9 cellular contexts compared by ENCODE assay signal in the genomic region with DNA sequence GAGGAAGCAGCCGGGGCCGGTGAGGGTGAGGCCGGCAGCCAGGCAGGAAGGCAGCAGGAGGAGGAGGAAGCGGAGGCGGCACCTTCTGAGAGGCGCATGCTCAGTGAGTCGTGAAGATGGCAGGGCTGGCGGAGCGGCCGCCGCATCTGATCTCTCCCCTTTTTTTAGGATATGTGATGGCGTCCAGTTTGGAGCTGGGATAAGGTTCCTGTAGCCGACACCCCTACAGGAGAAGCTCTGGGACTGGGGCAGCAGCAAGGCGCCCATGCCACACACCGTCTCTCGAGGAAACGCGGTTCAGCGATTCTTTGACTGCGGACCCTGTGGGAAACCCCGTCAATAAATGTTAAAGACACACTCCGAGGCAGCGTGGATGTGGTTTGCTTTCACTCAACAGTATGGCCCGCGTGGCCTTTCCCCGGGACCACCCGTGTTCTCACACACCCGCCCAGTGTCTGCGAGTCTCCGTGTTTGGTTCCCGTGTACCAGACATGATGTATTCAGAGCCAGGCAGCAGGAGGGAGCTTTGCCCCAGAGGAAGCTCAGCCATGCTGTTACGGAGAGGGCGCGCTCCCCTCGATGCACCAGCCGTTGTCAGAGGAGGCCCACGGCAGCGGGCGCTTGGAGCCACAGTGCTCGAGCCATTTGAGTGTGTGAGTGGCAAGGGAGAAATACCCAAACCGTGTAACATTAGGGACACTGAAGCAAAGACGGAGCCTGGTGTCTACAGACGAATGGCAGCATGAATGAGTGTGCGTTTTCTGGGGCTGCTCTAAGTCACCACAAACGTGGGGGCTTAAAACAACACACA. TPM values are rescaled to one million over a fixed set of nuclear protein-coding genes. Genes with fewer than 3 reads are reported as not detected.
DNase-seq lines count a peak whose midpoint lies in the region; ATAC-seq and TF ChIP-seq lines count a peak whose summit lies in the region.
"Had no signal": no experiment of that assay in that cellular context is flagged by ENCODE, and none has a peak within 500 bp of the region (broad histone marks: within the 10 kb centered on the region; RNA-seq: fewer than 3 reads in every experiment).

No MANE protein-coding gene starts in this region.

- H3K4me3 ChIP-seq in CD8-positive, alpha-beta memory T cell (ENCODE audit: low read length), result peak overlapping the region; percentile 74
- H3K4me3 ChIP-seq in HL-60 (replicated peaks; ENCODE audit: insufficient read depth, low read length), result no peak overlapping the region; the same call in 1 of the 2 replicates
- H3K4me3 ChIP-seq in lung, result no peak overlapping the region
- H3K4me3 ChIP-seq in SK-N-SH (ENCODE audit: low read depth in 2 of 2, low read length in 1 of 2), result no peak overlapping the region
- H3K4me3 ChIP-seq: SK-N-MC had no signal

- H3K27me3 Mint-ChIP-seq in CD8-positive, alpha-beta memory T cell, result no peaks in the 10 kb centered on the region
- H3K27me3 Mint-ChIP-seq in activated T-helper 2 cell treated with anti-CD3 and anti-CD28 coated beads, Interferon-gamma antibody, Interleukin-2, Interleukin-4, amounts not matched to agents 10 μg/mL and 5 μg/mL and 100 μg/mL, durations not matched to agents 14 hours and 24 hours and 36 hours (ENCODE audit: low read depth), result no peaks in the 10 kb centered on the region
- H3K27me3 Mint-ChIP-seq in type B pancreatic cell, result no peaks in the 10 kb centered on the region

- peaks cover 18% of the 10 kb centered on the region for H3K36me3 ChIP-seq in CD8-positive, alpha-beta memory T cell (ENCODE audit: insufficient read depth, low read length)
- H3K36me3 ChIP-seq in lung (ENCODE audit: control insufficient read depth in 2 of 2, insufficient read depth in 2 of 2, low read length in 2 of 2), result peaks cover 0 to 34% of the 10 kb centered on the region in 2 donors
- H3K36me3 ChIP-seq in SK-N-SH (replicated peaks in 1 of 2; ENCODE audit: control insufficient read depth in 1 of 2, insufficient read depth in 2 of 2, low read length in 1 of 2), result peaks cover 39 to 78% of the 10 kb centered on the region in 2 experiments

- peaks cover 12% of the 10 kb centered on the region for H3F3A ChIP-seq in SK-N-SH (replicated peaks; ENCODE audit: insufficient read depth)

- peak overlapping the region; percentile 65 for H3K27ac ChIP-seq in CD8-positive, alpha-beta memory T cell (ENCODE audit: low read depth, low read length)
- H3K27ac ChIP-seq in HL-60 (replicated peaks), result no peak overlapping the region
- H3K27ac ChIP-seq in lung (ENCODE audit: low read depth in 1 of 2, low read length in 1 of 2), result peak overlapping the region in 1 of 2 donors; percentile 27
- no peak overlapping the region for H3K27ac ChIP-seq in SK-N-SH (ENCODE audit: low read depth in 2 of 2, low read length in 1 of 2)
- H3K27ac ChIP-seq: SK-N-MC had no signal

- POLR2A ChIA-PET in CD8-positive, alpha-beta memory T cell (lab: Charles Lee), result no interaction called here
- POLR2A ChIA-PET in SK-N-SH (lab: Yijun Ruan, JAX), result no interaction called here

- no peaks in the 10 kb centered on the region for H3K9me3 ChIP-seq in CD8-positive, alpha-beta memory T cell (ENCODE audit: low read length)
- no peaks in the 10 kb centered on the region for H3K9me3 ChIP-seq in lung (ENCODE audit: control insufficient read depth in 2 of 2, insufficient read depth in 1 of 2, low read length in 1 of 2)
- no peaks in the 10 kb centered on the region for H3K9me3 ChIP-seq in SK-N-SH

- no peak for TF ChIP-seq EP300 in SK-N-SH (IDR thresholded peaks at IDR 0.05; ENCODE audit: borderline replicate concordance in 1 of 2, low read depth in 1 of 2, low read length in 1 of 2)

- H3K79me2 ChIP-seq in SK-N-SH (ENCODE audit: insufficient read depth), result no peaks in the 10 kb centered on the region

- CTCF ChIA-PET in CD8-positive, alpha-beta memory T cell (lab: Charles Lee), result interaction anchor here (6.1 kb wide), 1 partner anchor 628 kb away, joined by 105 read pairs; no protein-coding TSS in a partner anchor
- CTCF ChIA-PET in SK-N-SH (lab: Yijun Ruan, JAX), result interaction anchor here (7.1 to 8.2 kb wide), 2 partner anchors 89 to 629 kb away, joined by 121 to 234 read pairs; no protein-coding TSS in a partner anchor

- no peaks in the 10 kb centered on the region for H3K9me3 Mint-ChIP-seq in CD8-positive, alpha-beta memory T cell
- H3K9me3 Mint-ChIP-seq in activated T-helper 2 cell treated with anti-CD3 and anti-CD28 coated beads, Interferon-gamma antibody, Interleukin-2, Interleukin-4, amounts not matched to agents 10 μg/mL and 5 μg/mL and 100 μg/mL, durations not matched to agents 14 hours and 24 hours and 36 hours, result no peaks in the 10 kb centered on the region
- H3K9me3 Mint-ChIP-seq in type B pancreatic cell, result no peaks in the 10 kb centered on the region

- peak; percentile 53 to 76 (median 58) for DNase-seq in CD8-positive, alpha-beta memory T cell
- DNase-seq in HL-60 (ENCODE audit: low read depth in 1 of 2, low spot score in 1 of 2) (peak; percentile 45 to 90), lung (ENCODE audit: low spot score) (peak; percentile 56), SK-N-SH (no peak), NCI-H2081 (lab: John Stamatoyannopoulos, UW) (no peak), type B pancreatic cell (ENCODE audit: extremely low spot score, unreplicated experiment) (no peak)
- peak; percentile 60 for DNase-seq in activated T-helper 2 cell treated with anti-CD3 and anti-CD28 coated beads, Interferon-gamma antibody, Interleukin-2, Interleukin-4, amounts not matched to agents 10 μg/mL and 5 μg/mL and 100 μg/mL, durations not matched to agents 14 hours and 24 hours and 36 hours (ENCODE audit: low spot score)
- peak; percentile 36 to 42 for DNase-seq in stimulated activated CD8-positive, alpha-beta memory T cell treated with anti-CD3 and anti-CD28 coated beads, Interleukin-7, amount 100 ng/mL, for 1 hour (ENCODE audit: low read depth in 2 of 2)

- H3K9ac ChIP-seq in SK-N-SH, result no peak overlapping the region

- H2AFZ ChIP-seq in SK-N-SH (ENCODE audit: low read depth), result no peak overlapping the region

- no peak overlapping the region for H3K4me2 ChIP-seq in SK-N-SH

- no peak for ATAC-seq in lung (ENCODE audit: insufficient read depth, low FRiP score)

- H3K4me1 Mint-ChIP-seq in CD8-positive, alpha-beta memory T cell, result peaks cover 23 to 39% (median 35%) of the 10 kb centered on the region in 3 donors
- peaks cover 15% of the 10 kb centered on the region for H3K4me1 Mint-ChIP-seq in activated T-helper 2 cell treated with anti-CD3 and anti-CD28 coated beads, Interferon-gamma antibody, Interleukin-2, Interleukin-4, amounts not matched to agents 10 μg/mL and 5 μg/mL and 100 μg/mL, durations not matched to agents 14 hours and 24 hours and 36 hours (ENCODE audit: low read depth)
- peaks cover 18% of the 10 kb centered on the region for H3K4me1 Mint-ChIP-seq in type B pancreatic cell (ENCODE audit: unreplicated experiment)

- peaks cover 4% of the 10 kb centered on the region; the same call in 1 of the 2 replicates for H4K20me1 ChIP-seq in SK-N-SH (ENCODE audit: insufficient read depth)

- intact Hi-C loops in activated T-helper 2 cell treated with anti-CD3 and anti-CD28 coated beads, Interferon-gamma antibody, Interleukin-2, Interleukin-4, amounts not matched to agents 10 μg/mL and 5 μg/mL and 100 μg/mL, durations not matched to agents 14 hours and 24 hours and 36 hours (cut with micrococcal nuclease), result no loop called here

- WGBS in lung, 2 donors, result 68 to 76% methylated on average over 45 of the region's 45 CpGs
- WGBS in SK-N-SH (ENCODE audit: low lambda C conversion rate), result 91% methylated on average over 36 of the region's 45 CpGs

- H3K9me2 ChIP-seq in SK-N-SH, result no peaks in the 10 kb centered on the region

- TF ChIP-seq CTCF in HL-60 (IDR thresholded peaks at IDR 0.05; ENCODE audit: insufficient read depth, low read length) (no peak), lung (IDR thresholded peaks at IDR 0.05; ENCODE audit: control extremely low read depth, extremely low read depth) (no peak), SK-N-SH (IDR thresholded peaks at IDR 0.05) (no peak), type B pancreatic cell (conservative IDR thresholded peaks at IDR 0.05) (no peak)

- H3K27ac Mint-ChIP-seq in CD8-positive, alpha-beta memory T cell, result peak overlapping the region; percentile 79 to 98 (median 95)
- peak overlapping the region; percentile 88 for H3K27ac Mint-ChIP-seq in activated T-helper 2 cell treated with anti-CD3 and anti-CD28 coated beads, Interferon-gamma antibody, Interleukin-2, Interleukin-4, amounts not matched to agents 10 μg/mL and 5 μg/mL and 100 μg/mL, durations not matched to agents 14 hours and 24 hours and 36 hours
- H3K27ac Mint-ChIP-seq in type B pancreatic cell, result no peak overlapping the region

- H3K27me3 ChIP-seq in CD8-positive, alpha-beta memory T cell (ENCODE audit: insufficient read depth, low read length, poor library complexity, severe bottlenecking), result no peaks in the 10 kb centered on the region
- no peaks in the 10 kb centered on the region for H3K27me3 ChIP-seq in HL-60 (ENCODE audit: insufficient read depth, poor library complexity, severe bottlenecking)
- no peaks in the 10 kb centered on the region for H3K27me3 ChIP-seq in lung (ENCODE audit: control insufficient read depth, insufficient read depth)
- H3K27me3 ChIP-seq in SK-N-SH (ENCODE audit: insufficient read depth), result no peaks in the 10 kb centered on the region

- H3K4me3 Mint-ChIP-seq in CD8-positive, alpha-beta memory T cell, result peak overlapping the region; percentile 85 to 95 (median 93)
- H3K4me3 Mint-ChIP-seq in activated T-helper 2 cell treated with anti-CD3 and anti-CD28 coated beads, Interferon-gamma antibody, Interleukin-2, Interleukin-4, amounts not matched to agents 10 μg/mL and 5 μg/mL and 100 μg/mL, durations not matched to agents 14 hours and 24 hours and 36 hours (ENCODE audit: low read depth), result peak overlapping the region; percentile 90
- no peak overlapping the region for H3K4me3 Mint-ChIP-seq in type B pancreatic cell

- no peak for TF ChIP-seq RAD21 in SK-N-SH (IDR thresholded peaks at IDR 0.05; ENCODE audit: low read length)

- H3K4me1 ChIP-seq in CD8-positive, alpha-beta memory T cell (ENCODE audit: insufficient read depth, low read length), result peaks cover 17% of the 10 kb centered on the region
- H3K4me1 ChIP-seq in lung (ENCODE audit: control insufficient read depth in 2 of 2, insufficient read depth in 2 of 2, low read length in 2 of 2) (peaks cover 0 to 4% of the 10 kb centered on the region in 2 donors), SK-N-SH (ENCODE audit: control insufficient read depth in 1 of 2, insufficient read depth in 2 of 2, low read depth in 1 of 2, low read length in 1 of 2) (peaks cover 0 to 6% of the 10 kb centered on the region in 2 experiments; a peak in 1 of 4 replicates)

- peaks cover 0 to 77% (median 4%) of the 10 kb centered on the region in 3 donors for H3K36me3 Mint-ChIP-seq in CD8-positive, alpha-beta memory T cell
- peaks cover 66% of the 10 kb centered on the region for H3K36me3 Mint-ChIP-seq in activated T-helper 2 cell treated with anti-CD3 and anti-CD28 coated beads, Interferon-gamma antibody, Interleukin-2, Interleukin-4, amounts not matched to agents 10 μg/mL and 5 μg/mL and 100 μg/mL, durations not matched to agents 14 hours and 24 hours and 36 hours (ENCODE audit: low read depth)
- peaks cover 38% of the 10 kb centered on the region for H3K36me3 Mint-ChIP-seq in type B pancreatic cell

RNA-seq across cellular contexts. Expression of a gene that starts 27.7 kb away (rescaled TPM):
- total RNA-seq in CD8-positive, alpha-beta memory T cell, result 10 to 100 TPM; 82.1 to 84.3 TPM
- 6.2 TPM for polyA plus RNA-seq in CD8-positive, alpha-beta memory T cell
- total RNA-seq in activated T-helper 2 cell treated with anti-CD3 and anti-CD28 coated beads, Interferon-gamma antibody, Interleukin-2, Interleukin-4, amounts not matched to agents 10 μg/mL and 5 μg/mL and 100 μg/mL, durations not matched to agents 14 hours and 24 hours and 36 hours, result 122 and 123 TPM in 2 replicates
- total RNA-seq in lung, result 10 to 100 TPM; 49.4 to 50.1 TPM
- polyA plus RNA-seq in lung, result 10 to 100 TPM; 16.9 to 64.2 TPM
- 57.7 and 87.8 TPM in 2 replicates for polyA plus RNA-seq in SK-N-SH (2012; rRNA removed)
- 50.1 and 52.3 TPM in 2 replicates for polyA plus RNA-seq in SK-N-SH (2012; cell fraction: cytosol; rRNA removed)
- 33.2 and 39.7 TPM in 2 replicates for polyA plus RNA-seq in SK-N-SH (2012; cell fraction: nucleus; rRNA removed)
- total RNA-seq in type B pancreatic cell (ENCODE audit: low replicate concordance), result 7.2 and 15.9 TPM in 2 replicates

RNA-seq across cellular contexts. Expression of a gene that starts 41.1 kb away (rescaled TPM):
- total RNA-seq in CD8-positive, alpha-beta memory T cell, result 10 to 100 TPM; 58.8 to 61.3 TPM
- 67.2 TPM for polyA plus RNA-seq in CD8-positive, alpha-beta memory T cell
- total RNA-seq in activated T-helper 2 cell treated with anti-CD3 and anti-CD28 coated beads, Interferon-gamma antibody, Interleukin-2, Interleukin-4, amounts not matched to agents 10 μg/mL and 5 μg/mL and 100 μg/mL, durations not matched to agents 14 hours and 24 hours and 36 hours, result 58.6 and 59.0 TPM in 2 replicates
- total RNA-seq in lung (10 to 100 TPM; 34.9 to 35.9 TPM), type B pancreatic cell (ENCODE audit: low replicate concordance) (50.0 and 57.5 TPM in 2 replicates)
- polyA plus RNA-seq in lung (10 to 100 TPM; 11.2 to 26.1 TPM), SK-N-SH (2012; rRNA removed) (46.7 and 49.6 TPM in 2 replicates)
- 46.2 and 46.7 TPM in 2 replicates for polyA plus RNA-seq in SK-N-SH (2012; cell fraction: cytosol; rRNA removed)
- polyA plus RNA-seq in SK-N-SH (2012; cell fraction: nucleus; rRNA removed), result 28.3 and 45.0 TPM in 2 replicates

Comparison
In these comparisons a context has a peak if more than half of its experiments do, and no peak if none do; other contexts are left out.
1. DNase-seq: peak in CD8-positive, alpha-beta memory T cell (5 of 5), HL-60 (2 of 2), activated T-helper 2 cell treated with anti-CD3 and anti-CD28 coated beads, Interferon-gamma antibody, Interleukin-2, Interleukin-4, amounts not matched to agents 10 μg/mL and 5 μg/mL and 100 μg/mL, durations not matched to agents 14 hours and 24 hours and 36 hours (single experiment), lung (single experiment) and stimulated activated CD8-positive, alpha-beta memory T cell treated with anti-CD3 and anti-CD28 coated beads, Interleukin-7, amount 100 ng/mL, for 1 hour (2 of 2); none in SK-N-SH (single experiment), NCI-H2081 (0 of 2) and type B pancreatic cell (single experiment).